In the genomic region with DNA sequence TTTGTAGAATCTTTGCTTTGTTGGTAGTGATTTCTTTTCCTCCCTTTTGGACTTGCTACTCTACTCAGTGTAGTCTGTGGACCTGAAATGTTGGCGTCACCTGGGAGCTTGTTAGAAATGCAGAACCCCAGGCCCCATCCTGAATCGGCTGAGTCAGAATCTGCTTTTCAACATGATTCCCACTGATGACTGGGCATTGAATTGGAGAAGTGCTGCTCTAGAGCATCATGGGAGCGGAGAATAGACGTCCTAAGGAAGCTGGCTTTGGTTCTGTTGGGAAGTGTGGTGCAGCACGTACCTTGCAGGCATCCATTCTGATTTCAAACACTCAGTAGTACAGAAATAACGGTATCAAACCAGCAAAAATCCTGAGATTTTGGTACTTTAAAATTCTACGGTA, we compare ENCODE assay signal across 1 cellular context.
TF ChIP-seq lines count a peak whose summit lies in the region.

No MANE protein-coding gene starts in this region.

TF ChIP-seq in GM23338, 12 proteins besides CTCF, POLR2A, EP300 and RAD21 (continued from another document):
- TF ChIP-seq, protein P1, sequence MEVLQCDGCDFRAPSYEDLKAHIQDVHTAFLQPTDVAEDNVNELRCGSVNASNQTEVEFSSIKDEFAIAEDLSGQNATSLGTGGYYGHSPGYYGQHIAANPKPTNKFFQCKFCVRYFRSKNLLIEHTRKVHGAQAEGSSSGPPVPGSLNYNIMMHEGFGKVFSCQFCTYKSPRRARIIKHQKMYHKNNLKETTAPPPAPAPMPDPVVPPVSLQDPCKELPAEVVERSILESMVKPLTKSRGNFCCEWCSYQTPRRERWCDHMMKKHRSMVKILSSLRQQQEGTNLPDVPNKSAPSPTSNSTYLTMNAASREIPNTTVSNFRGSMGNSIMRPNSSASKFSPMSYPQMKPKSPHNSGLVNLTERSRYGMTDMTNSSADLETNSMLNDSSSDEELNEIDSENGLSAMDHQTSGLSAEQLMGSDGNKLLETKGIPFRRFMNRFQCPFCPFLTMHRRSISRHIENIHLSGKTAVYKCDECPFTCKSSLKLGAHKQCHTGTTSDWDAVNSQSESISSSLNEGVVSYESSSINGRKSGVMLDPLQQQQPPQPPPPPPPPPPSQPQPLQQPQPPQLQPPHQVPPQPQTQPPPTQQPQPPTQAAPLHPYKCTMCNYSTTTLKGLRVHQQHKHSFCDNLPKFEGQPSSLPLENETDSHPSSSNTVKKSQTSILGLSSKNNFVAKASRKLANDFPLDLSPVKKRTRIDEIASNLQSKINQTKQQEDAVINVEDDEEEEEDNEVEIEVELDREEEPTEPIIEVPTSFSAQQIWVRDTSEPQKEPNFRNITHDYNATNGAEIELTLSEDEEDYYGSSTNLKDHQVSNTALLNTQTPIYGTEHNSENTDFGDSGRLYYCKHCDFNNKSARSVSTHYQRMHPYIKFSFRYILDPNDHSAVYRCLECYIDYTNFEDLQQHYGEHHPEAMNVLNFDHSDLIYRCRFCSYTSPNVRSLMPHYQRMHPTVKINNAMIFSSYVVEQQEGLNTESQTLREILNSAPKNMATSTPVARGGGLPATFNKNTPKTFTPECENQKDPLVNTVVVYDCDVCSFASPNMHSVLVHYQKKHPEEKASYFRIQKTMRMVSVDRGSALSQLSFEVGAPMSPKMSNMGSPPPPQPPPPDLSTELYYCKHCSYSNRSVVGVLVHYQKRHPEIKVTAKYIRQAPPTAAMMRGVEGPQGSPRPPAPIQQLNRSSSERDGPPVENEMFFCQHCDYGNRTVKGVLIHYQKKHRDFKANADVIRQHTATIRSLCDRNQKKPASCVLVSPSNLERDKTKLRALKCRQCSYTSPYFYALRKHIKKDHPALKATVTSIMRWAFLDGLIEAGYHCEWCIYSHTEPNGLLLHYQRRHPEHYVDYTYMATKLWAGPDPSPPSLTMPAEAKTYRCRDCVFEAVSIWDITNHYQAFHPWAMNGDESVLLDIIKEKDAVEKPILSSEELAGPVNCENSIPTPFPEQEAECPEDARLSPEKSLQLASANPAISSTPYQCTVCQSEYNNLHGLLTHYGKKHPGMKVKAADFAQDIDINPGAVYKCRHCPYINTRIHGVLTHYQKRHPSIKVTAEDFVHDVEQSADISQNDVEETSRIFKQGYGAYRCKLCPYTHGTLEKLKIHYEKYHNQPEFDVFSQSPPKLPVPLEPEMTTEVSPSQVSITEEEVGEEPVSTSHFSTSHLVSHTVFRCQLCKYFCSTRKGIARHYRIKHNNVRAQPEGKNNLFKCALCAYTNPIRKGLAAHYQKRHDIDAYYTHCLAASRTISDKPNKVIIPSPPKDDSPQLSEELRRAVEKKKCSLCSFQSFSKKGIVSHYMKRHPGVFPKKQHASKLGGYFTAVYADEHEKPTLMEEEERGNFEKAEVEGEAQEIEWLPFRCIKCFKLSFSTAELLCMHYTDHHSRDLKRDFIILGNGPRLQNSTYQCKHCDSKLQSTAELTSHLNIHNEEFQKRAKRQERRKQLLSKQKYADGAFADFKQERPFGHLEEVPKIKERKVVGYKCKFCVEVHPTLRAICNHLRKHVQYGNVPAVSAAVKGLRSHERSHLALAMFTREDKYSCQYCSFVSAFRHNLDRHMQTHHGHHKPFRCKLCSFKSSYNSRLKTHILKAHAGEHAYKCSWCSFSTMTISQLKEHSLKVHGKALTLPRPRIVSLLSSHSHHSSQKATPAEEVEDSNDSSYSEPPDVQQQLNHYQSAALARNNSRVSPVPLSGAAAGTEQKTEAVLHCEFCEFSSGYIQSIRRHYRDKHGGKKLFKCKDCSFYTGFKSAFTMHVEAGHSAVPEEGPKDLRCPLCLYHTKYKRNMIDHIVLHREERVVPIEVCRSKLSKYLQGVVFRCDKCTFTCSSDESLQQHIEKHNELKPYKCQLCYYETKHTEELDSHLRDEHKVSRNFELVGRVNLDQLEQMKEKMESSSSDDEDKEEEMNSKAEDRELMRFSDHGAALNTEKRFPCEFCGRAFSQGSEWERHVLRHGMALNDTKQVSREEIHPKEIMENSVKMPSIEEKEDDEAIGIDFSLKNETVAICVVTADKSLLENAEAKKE (CRISPR knock-in tag; IDR thresholded peaks at IDR 0.05): no peak
- TF ChIP-seq, protein P2, sequence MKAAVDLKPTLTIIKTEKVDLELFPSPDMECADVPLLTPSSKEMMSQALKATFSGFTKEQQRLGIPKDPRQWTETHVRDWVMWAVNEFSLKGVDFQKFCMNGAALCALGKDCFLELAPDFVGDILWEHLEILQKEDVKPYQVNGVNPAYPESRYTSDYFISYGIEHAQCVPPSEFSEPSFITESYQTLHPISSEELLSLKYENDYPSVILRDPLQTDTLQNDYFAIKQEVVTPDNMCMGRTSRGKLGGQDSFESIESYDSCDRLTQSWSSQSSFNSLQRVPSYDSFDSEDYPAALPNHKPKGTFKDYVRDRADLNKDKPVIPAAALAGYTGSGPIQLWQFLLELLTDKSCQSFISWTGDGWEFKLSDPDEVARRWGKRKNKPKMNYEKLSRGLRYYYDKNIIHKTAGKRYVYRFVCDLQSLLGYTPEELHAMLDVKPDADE (IDR thresholded peaks at IDR 0.05): no peak
- TF ChIP-seq, protein P3, sequence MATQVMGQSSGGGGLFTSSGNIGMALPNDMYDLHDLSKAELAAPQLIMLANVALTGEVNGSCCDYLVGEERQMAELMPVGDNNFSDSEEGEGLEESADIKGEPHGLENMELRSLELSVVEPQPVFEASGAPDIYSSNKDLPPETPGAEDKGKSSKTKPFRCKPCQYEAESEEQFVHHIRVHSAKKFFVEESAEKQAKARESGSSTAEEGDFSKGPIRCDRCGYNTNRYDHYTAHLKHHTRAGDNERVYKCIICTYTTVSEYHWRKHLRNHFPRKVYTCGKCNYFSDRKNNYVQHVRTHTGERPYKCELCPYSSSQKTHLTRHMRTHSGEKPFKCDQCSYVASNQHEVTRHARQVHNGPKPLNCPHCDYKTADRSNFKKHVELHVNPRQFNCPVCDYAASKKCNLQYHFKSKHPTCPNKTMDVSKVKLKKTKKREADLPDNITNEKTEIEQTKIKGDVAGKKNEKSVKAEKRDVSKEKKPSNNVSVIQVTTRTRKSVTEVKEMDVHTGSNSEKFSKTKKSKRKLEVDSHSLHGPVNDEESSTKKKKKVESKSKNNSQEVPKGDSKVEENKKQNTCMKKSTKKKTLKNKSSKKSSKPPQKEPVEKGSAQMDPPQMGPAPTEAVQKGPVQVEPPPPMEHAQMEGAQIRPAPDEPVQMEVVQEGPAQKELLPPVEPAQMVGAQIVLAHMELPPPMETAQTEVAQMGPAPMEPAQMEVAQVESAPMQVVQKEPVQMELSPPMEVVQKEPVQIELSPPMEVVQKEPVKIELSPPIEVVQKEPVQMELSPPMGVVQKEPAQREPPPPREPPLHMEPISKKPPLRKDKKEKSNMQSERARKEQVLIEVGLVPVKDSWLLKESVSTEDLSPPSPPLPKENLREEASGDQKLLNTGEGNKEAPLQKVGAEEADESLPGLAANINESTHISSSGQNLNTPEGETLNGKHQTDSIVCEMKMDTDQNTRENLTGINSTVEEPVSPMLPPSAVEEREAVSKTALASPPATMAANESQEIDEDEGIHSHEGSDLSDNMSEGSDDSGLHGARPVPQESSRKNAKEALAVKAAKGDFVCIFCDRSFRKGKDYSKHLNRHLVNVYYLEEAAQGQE (IDR thresholded peaks at IDR 0.05; ENCODE audit: unreplicated experiment): no peak
- no peak for TF ChIP-seq NANOG (IDR thresholded peaks at IDR 0.05; ENCODE audit: borderline replicate concordance)
